12 cellular contexts compared by ENCODE assay signal in the genomic region with DNA sequence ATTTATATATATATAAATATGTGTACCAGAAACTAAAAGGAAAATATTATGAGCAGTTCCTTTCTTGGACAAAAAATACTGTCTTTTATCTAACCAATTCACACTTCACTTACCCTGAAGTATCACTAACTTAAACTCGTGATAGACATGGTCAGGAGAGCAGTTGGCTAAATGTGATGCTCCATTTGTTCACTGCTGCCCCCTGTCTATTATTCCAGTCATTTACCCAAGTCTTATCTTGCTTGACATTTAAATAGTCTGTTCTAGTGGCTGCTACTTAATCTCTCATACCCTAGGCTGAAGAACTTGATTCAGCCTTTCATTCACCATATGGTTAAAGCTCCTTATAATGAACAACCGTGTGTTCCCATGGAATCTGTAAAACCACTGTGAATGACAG.
DNase-seq lines count a peak whose midpoint lies in the region; ATAC-seq and TF ChIP-seq lines count a peak whose summit lies in the region.
"Had no signal": no experiment of that assay in that cellular context is flagged by ENCODE, and none has a peak within 500 bp of the region (broad histone marks: within the 10 kb centered on the region; RNA-seq: fewer than 3 reads in every experiment).

No MANE protein-coding gene starts in this region.

- H2AFZ ChIP-seq in neural progenitor cell (replicated peaks) = no peak overlapping the region

- peak in 2 of 3 experiments; percentile 1 to 45 for DNase-seq in NCI-H1417 (lab: John Stamatoyannopoulos, UW)
- no peak for DNase-seq in NCI-H1417 treated with DMSO at 0.1 percent for 48 hours (lab: John Stamatoyannopoulos, UW)
- DNase-seq in NCI-H1436 treated with DMSO at 0.1 percent for 48 hours (lab: John Stamatoyannopoulos, UW) = peak; percentile 2
- DNase-seq in WTC11 (ENCODE audit: low spot score) = no peak
- DNase-seq in neural progenitor cell (ENCODE audit: low spot score) = peak; percentile 50
- DNase-seq in stimulated activated naive B cell treated with anti-CD40 and anti-IgM and Interleukin-4, amounts not matched to agents 10 μg/mL and 1 μg/mL and 100 μg/mL, for 72 hours = no peak
- no peak for DNase-seq in KG1 (lab: John Stamatoyannopoulos, UW)
- no peak for DNase-seq in epidermal melanocyte (ENCODE audit: insufficient read length, low spot score)
- DNase-seq: activated CD4-positive, alpha-beta memory T cell treated with anti-CD3 and anti-CD28 coated beads, Interleukin-2, amount 10 ng/mL, durations not matched to agents 7 days and 5 days; effector CD8-positive, alpha-beta T cell; naive B cell had no signal

- H3K9me3 Mint-ChIP-seq in WTC11 (peaks cover 64% of the 10 kb centered on the region), neural progenitor cell (no peaks in the 10 kb centered on the region)
- H3K9me3 Mint-ChIP-seq in stimulated activated naive B cell treated with anti-CD40 and anti-IgM and Interleukin-4, amounts not matched to agents 10 μg/mL and 1 μg/mL and 100 μg/mL, for 72 hours = peaks cover 0 to 7% of the 10 kb centered on the region in 2 donors

- H3K79me2 ChIP-seq in neural progenitor cell (ENCODE audit: low read depth) = no peaks in the 10 kb centered on the region

- CTCF ChIA-PET in WTC11 (lab: Charles Lee) = no interaction called here

- H3K4me1 Mint-ChIP-seq in WTC11 (no peaks in the 10 kb centered on the region), neural progenitor cell (no peaks in the 10 kb centered on the region)
- H3K4me1 Mint-ChIP-seq in stimulated activated naive B cell treated with anti-CD40 and anti-IgM and Interleukin-4, amounts not matched to agents 10 μg/mL and 1 μg/mL and 100 μg/mL, for 72 hours = no peaks in the 10 kb centered on the region
- H3K4me1 Mint-ChIP-seq: activated CD4-positive, alpha-beta memory T cell treated with anti-CD3 and anti-CD28 coated beads, Interleukin-2, amount 10 ng/mL, durations not matched to agents 7 days and 5 days; naive B cell had no signal

- 0 out of 2 replicates have a peak, but pooled peaks have one; percentile 27 for TF ChIP-seq CTCF in WTC11 (IDR thresholded peaks at IDR 0.05)
- peak; percentile 67 for TF ChIP-seq CTCF in neural progenitor cell (IDR thresholded peaks at IDR 0.05)

- H3K4me3 Mint-ChIP-seq in WTC11 = no peak overlapping the region
- H3K4me3 Mint-ChIP-seq in neural progenitor cell = no peak overlapping the region
- H3K4me3 Mint-ChIP-seq in stimulated activated naive B cell treated with anti-CD40 and anti-IgM and Interleukin-4, amounts not matched to agents 10 μg/mL and 1 μg/mL and 100 μg/mL, for 72 hours = no peak overlapping the region
- H3K4me3 Mint-ChIP-seq: activated CD4-positive, alpha-beta memory T cell treated with anti-CD3 and anti-CD28 coated beads, Interleukin-2, amount 10 ng/mL, durations not matched to agents 7 days and 5 days; naive B cell had no signal

- no peak overlapping the region for H3K4me3 ChIP-seq in neural progenitor cell
- H3K4me3 ChIP-seq: A549 had no signal

- ATAC-seq in WTC11 = peak; percentile 87
- ATAC-seq in stimulated activated naive B cell treated with anti-CD40 and anti-IgM and Interleukin-4, amounts not matched to agents 10 μg/mL and 1 μg/mL and 100 μg/mL, for 72 hours (replicated peaks) = no peak
- ATAC-seq: A549 had no signal

- no peak overlapping the region for H3K9ac ChIP-seq in neural progenitor cell

- H3K36me3 Mint-ChIP-seq in WTC11 (peaks cover 19% of the 10 kb centered on the region), neural progenitor cell (no peaks in the 10 kb centered on the region)
- H3K36me3 Mint-ChIP-seq in stimulated activated naive B cell treated with anti-CD40 and anti-IgM and Interleukin-4, amounts not matched to agents 10 μg/mL and 1 μg/mL and 100 μg/mL, for 72 hours = no peaks in the 10 kb centered on the region
- H3K36me3 Mint-ChIP-seq: naive B cell had no signal

- H3K27ac ChIP-seq in neural progenitor cell = no peak overlapping the region
- H3K27ac ChIP-seq: A549 had no signal

- no peaks in the 10 kb centered on the region for H4K20me1 ChIP-seq in neural progenitor cell (ENCODE audit: low read depth)

- no peaks in the 10 kb centered on the region for H3K9me3 ChIP-seq in neural progenitor cell (ENCODE audit: low read depth)
- H3K9me3 ChIP-seq: A549 had no signal

- no peaks in the 10 kb centered on the region for H3K36me3 ChIP-seq in neural progenitor cell

- H3K27me3 Mint-ChIP-seq in WTC11 (ENCODE audit: low read depth) (no peaks in the 10 kb centered on the region; the same call in 1 of the 2 replicates), neural progenitor cell (ENCODE audit: insufficient read depth, low read depth) (no peaks in the 10 kb centered on the region)
- no peaks in the 10 kb centered on the region for H3K27me3 Mint-ChIP-seq in stimulated activated naive B cell treated with anti-CD40 and anti-IgM and Interleukin-4, amounts not matched to agents 10 μg/mL and 1 μg/mL and 100 μg/mL, for 72 hours
- H3K27me3 Mint-ChIP-seq: activated CD4-positive, alpha-beta memory T cell treated with anti-CD3 and anti-CD28 coated beads, Interleukin-2, amount 10 ng/mL, durations not matched to agents 7 days and 5 days; naive B cell had no signal

- H3K4me2 ChIP-seq in neural progenitor cell = no peak overlapping the region
- H3K4me2 ChIP-seq: A549 had no signal

- POLR2A ChIA-PET in WTC11 (lab: Charles Lee) = no interaction called here

- no peaks in the 10 kb centered on the region for H3K27me3 ChIP-seq in neural progenitor cell

- H3K4me1 ChIP-seq in neural progenitor cell = no peaks in the 10 kb centered on the region
- H3K4me1 ChIP-seq: A549 had no signal

- no peaks in the 10 kb centered on the region for H3F3A ChIP-seq in neural progenitor cell (ENCODE audit: low read depth)

- no peak overlapping the region for H3K27ac Mint-ChIP-seq in WTC11
- no peak overlapping the region for H3K27ac Mint-ChIP-seq in neural progenitor cell
- no peak overlapping the region for H3K27ac Mint-ChIP-seq in stimulated activated naive B cell treated with anti-CD40 and anti-IgM and Interleukin-4, amounts not matched to agents 10 μg/mL and 1 μg/mL and 100 μg/mL, for 72 hours
- H3K27ac Mint-ChIP-seq: activated CD4-positive, alpha-beta memory T cell treated with anti-CD3 and anti-CD28 coated beads, Interleukin-2, amount 10 ng/mL, durations not matched to agents 7 days and 5 days; naive B cell had no signal

TF ChIP-seq in WTC11, 78 proteins besides CTCF, POLR2A, EP300 and RAD21 (continues in another document):
- TF ChIP-seq ZNF263 (CRISPR knock-in tag; IDR thresholded peaks at IDR 0.05; ENCODE audit: low read depth) (no peak), RORB (CRISPR knock-in tag; IDR thresholded peaks at IDR 0.05) (no peak), FOXJ3 (CRISPR knock-in tag; IDR thresholded peaks at IDR 0.05; ENCODE audit: borderline replicate concordance) (no peak)
- TF ChIP-seq, protein P1, sequence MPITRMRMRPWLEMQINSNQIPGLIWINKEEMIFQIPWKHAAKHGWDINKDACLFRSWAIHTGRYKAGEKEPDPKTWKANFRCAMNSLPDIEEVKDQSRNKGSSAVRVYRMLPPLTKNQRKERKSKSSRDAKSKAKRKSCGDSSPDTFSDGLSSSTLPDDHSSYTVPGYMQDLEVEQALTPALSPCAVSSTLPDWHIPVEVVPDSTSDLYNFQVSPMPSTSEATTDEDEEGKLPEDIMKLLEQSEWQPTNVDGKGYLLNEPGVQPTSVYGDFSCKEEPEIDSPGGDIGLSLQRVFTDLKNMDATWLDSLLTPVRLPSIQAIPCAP (CRISPR knock-in tag; IDR thresholded peaks at IDR 0.05) = no peak
- TF ChIP-seq, protein P2, sequence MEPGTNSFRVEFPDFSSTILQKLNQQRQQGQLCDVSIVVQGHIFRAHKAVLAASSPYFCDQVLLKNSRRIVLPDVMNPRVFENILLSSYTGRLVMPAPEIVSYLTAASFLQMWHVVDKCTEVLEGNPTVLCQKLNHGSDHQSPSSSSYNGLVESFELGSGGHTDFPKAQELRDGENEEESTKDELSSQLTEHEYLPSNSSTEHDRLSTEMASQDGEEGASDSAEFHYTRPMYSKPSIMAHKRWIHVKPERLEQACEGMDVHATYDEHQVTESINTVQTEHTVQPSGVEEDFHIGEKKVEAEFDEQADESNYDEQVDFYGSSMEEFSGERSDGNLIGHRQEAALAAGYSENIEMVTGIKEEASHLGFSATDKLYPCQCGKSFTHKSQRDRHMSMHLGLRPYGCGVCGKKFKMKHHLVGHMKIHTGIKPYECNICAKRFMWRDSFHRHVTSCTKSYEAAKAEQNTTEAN (CRISPR knock-in tag; IDR thresholded peaks at IDR 0.05) = no peak
- TF ChIP-seq, protein P3, sequence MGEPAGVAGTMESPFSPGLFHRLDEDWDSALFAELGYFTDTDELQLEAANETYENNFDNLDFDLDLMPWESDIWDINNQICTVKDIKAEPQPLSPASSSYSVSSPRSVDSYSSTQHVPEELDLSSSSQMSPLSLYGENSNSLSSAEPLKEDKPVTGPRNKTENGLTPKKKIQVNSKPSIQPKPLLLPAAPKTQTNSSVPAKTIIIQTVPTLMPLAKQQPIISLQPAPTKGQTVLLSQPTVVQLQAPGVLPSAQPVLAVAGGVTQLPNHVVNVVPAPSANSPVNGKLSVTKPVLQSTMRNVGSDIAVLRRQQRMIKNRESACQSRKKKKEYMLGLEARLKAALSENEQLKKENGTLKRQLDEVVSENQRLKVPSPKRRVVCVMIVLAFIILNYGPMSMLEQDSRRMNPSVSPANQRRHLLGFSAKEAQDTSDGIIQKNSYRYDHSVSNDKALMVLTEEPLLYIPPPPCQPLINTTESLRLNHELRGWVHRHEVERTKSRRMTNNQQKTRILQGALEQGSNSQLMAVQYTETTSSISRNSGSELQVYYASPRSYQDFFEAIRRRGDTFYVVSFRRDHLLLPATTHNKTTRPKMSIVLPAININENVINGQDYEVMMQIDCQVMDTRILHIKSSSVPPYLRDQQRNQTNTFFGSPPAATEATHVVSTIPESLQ (CRISPR knock-in tag; IDR thresholded peaks at IDR 0.05) = no peak

Comparison
In these comparisons a context has a peak if more than half of its experiments do, and no peak if none do; other contexts are left out.
1. DNase-seq: peak in NCI-H1417 (2 of 3), NCI-H1436 treated with DMSO at 0.1 percent for 48 hours (single experiment) and neural progenitor cell (single experiment); none in NCI-H1417 treated with DMSO at 0.1 percent for 48 hours (single experiment), WTC11 (single experiment), stimulated activated naive B cell treated with anti-CD40 and anti-IgM and Interleukin-4, amounts not matched to agents 10 μg/mL and 1 μg/mL and 100 μg/mL, for 72 hours (single experiment), KG1 (single experiment) and epidermal melanocyte (single experiment).